In the genomic region with DNA sequence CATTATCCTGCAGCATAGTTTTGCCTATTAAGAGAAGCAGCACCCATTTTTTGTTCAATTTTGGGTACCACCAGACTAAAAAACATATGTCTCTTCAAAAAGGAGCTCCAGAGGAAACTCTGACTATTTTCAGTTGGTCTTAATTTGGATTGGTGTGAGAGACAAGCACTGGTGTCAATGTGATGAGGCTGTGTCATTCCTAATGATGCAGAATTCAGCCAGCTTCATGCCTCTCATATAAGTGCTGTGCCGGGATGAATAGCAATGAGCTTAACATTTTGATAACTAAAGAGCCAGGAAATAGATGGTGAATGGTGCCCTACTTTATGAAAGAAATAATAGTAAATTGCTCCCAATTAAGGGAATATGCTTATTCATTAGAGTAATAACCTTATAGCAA, we compare ENCODE assay signal across 22 cellular contexts. TPM values are rescaled to one million over a fixed set of nuclear protein-coding genes. Genes with fewer than 3 reads are reported as not detected.
"Had no signal": no experiment of that assay in that cellular context is flagged by ENCODE, and none has a peak within 500 bp of the region (broad histone marks: within the 10 kb centered on the region; RNA-seq: fewer than 3 reads in every experiment).

No MANE protein-coding gene starts in this region.

- H3K4me2 ChIP-seq: KMS-11 had no signal

- ATAC-seq: activated T-helper 17 cell treated with anti-CD3 and anti-CD28 coated beads, Interleukin-2, amount 50 U/mL, for 72 hours; T-cell had no signal

- DNase-seq: activated CD4-positive, alpha-beta memory T cell treated with anti-CD3 and anti-CD28 coated beads, Interleukin-2, amount 10 ng/mL, durations not matched to agents 7 days and 5 days; activated CD4-positive, alpha-beta T cell treated with anti-CD3 and anti-CD28 coated beads, Interleukin-2, amount 50 U/mL, for 1 hour; activated CD4-positive, CD25-positive, alpha-beta regulatory T cell; activated gamma-delta T cell; activated naive CD4-positive, alpha-beta T cell treated with anti-CD3 and anti-CD28 coated beads for 36 hours; activated T-cell treated with anti-CD3 and anti-CD28 coated beads for 4 hours; activated T-cell treated with anti-CD3 and anti-CD28 coated beads, Interleukin-2, amount 50 U/mL, for 48 hours; amygdala; NCI-H1092 treated with DMSO at 0.1 percent for 48 hours; NCI-H1417 treated with DMSO at 0.1 percent for 48 hours; NCI-H187; NCI-H2081; NCI-H446; NCI-H524; SIG-M5; T-cell; T-helper 2 cell; T1000 had no signal

- H3K9ac ChIP-seq: KMS-11 had no signal

- H3K27ac ChIP-seq: KMS-11, VCaP had no signal

RNA-seq across cellular contexts. Expression of a gene that starts 46.8 kb away (rescaled TPM):
- total RNA-seq: MCF 10A, T-cell had no signal

RNA-seq across cellular contexts. Expression of a gene that starts 58.3 kb away (rescaled TPM):
- total RNA-seq: activated CD4-positive, alpha-beta memory T cell treated with anti-CD3 and anti-CD28 coated beads, Interleukin-2, amount 10 ng/mL, durations not matched to agents 7 days and 5 days; MCF 10A had no signal
